ENCODE assay signal across 15 cellular contexts in genomic region chr2:216362730-216363129, GRCh38.
DNase-seq lines count a peak whose midpoint lies in the region; ATAC-seq, FAIRE-seq and TF ChIP-seq lines count a peak whose summit lies in the region.
"Had no signal": no experiment of that assay in that cellular context is flagged by ENCODE, and none has a peak within 500 bp of the region (broad histone marks: within the 10 kb centered on the region; RNA-seq: fewer than 3 reads in every experiment).

No MANE protein-coding gene starts in this region.

- peak; percentile 66 for FAIRE-seq in HTR-8/SVneo (lab: Jason Lieb, UNC)

- H3K4me3 ChIP-seq in foreskin fibroblast (ENCODE audit: low read depth in 1 of 2, low read length in 2 of 2), result no peak overlapping the region
- H3K4me3 ChIP-seq: BLaER1 treated with 17β-estradiol and CSF1 and Interleukin-3, amounts not matched to agents 10 nM and 100 nM; lung had no signal

- peak; percentile 94 for DNase-seq in DMS 273 (lab: John Stamatoyannopoulos, UW; ENCODE audit: unreplicated experiment)
- peak; percentile 56 for DNase-seq in HTR-8/SVneo (ENCODE audit: insufficient read length, low spot score)
- peak; percentile 69 to 78 for DNase-seq in foreskin fibroblast
- DNase-seq in UCSD-AML1 (lab: John Stamatoyannopoulos, UW; ENCODE audit: unreplicated experiment), result no peak
- DNase-seq in activated effector memory CD4-positive, alpha-beta T cell treated with Interleukin-2 at 50 U/mL for 16 hours, result no peak
- DNase-seq: effector CD4-positive, alpha-beta T cell; GDM1; NCI-H1694 treated with DMSO at 0.1 percent for 48 hours; RPMI8226; stimulated activated naive CD4-positive, alpha-beta T cell treated with Interleukin-2 at 50 U/mL for 16 hours had no signal

- TF ChIP-seq CTCF in foreskin fibroblast (IDR thresholded peaks at IDR 0.05; ENCODE audit: low read depth, low read length), result no peak

- ATAC-seq in SK-N-SH treated with all-trans-retinoic acid at 6 μM for 48 hours (peak; percentile 86), HG03196 (IDR thresholded peaks at IDR 0.05; ENCODE audit: unreplicated experiment) (no peak), HG02678 (IDR thresholded peaks at IDR 0.05; ENCODE audit: unreplicated experiment) (no peak)

TF ChIP-seq in SK-N-SH treated with all-trans-retinoic acid at 6 μM for 48 hours, 23 proteins besides CTCF, POLR2A, EP300 and RAD21:
- TF ChIP-seq ZNF565 (CRISPR knock-in tag; conservative IDR thresholded peaks at IDR 0.05; ENCODE audit: low read depth) (no peak), ZC3H10 (CRISPR knock-in tag; IDR thresholded peaks at IDR 0.05) (no peak), OSR1 (CRISPR knock-in tag; IDR thresholded peaks at IDR 0.05) (no peak), TOX (CRISPR knock-in tag; IDR thresholded peaks at IDR 0.05; ENCODE audit: borderline replicate concordance) (no peak), CSRNP3 (CRISPR knock-in tag; IDR thresholded peaks at IDR 0.05) (no peak), GLIS3 (CRISPR knock-in tag; IDR thresholded peaks at IDR 0.05) (no peak), CREB5 (CRISPR knock-in tag; IDR thresholded peaks at IDR 0.05; ENCODE audit: low read depth) (no peak), BACH2 (CRISPR knock-in tag; IDR thresholded peaks at IDR 0.05; ENCODE audit: borderline replicate concordance) (no peak), ISL1 (CRISPR knock-in tag; IDR thresholded peaks at IDR 0.05) (no peak), PPARA (CRISPR knock-in tag; IDR thresholded peaks at IDR 0.05; ENCODE audit: borderline replicate concordance) (no peak), ZFP30 (CRISPR knock-in tag; IDR thresholded peaks at IDR 0.05) (no peak), POU6F1 (CRISPR knock-in tag; IDR thresholded peaks at IDR 0.05; ENCODE audit: borderline replicate concordance, low read depth) (no peak), TSHZ2 (CRISPR knock-in tag; IDR thresholded peaks at IDR 0.05) (no peak), ZNF8 (CRISPR knock-in tag; IDR thresholded peaks at IDR 0.05) (no peak), ZNF70 (CRISPR knock-in tag; IDR thresholded peaks at IDR 0.05) (no peak)

Comparison
In these comparisons a context has a peak if more than half of its experiments do, and no peak if none do; other contexts are left out.
1. DNase-seq: peak in DMS 273 (single experiment), HTR-8/SVneo (single experiment) and foreskin fibroblast (2 of 2); none in UCSD-AML1 (single experiment) and activated effector memory CD4-positive, alpha-beta T cell treated with Interleukin-2 at 50 U/mL for 16 hours (single experiment).